ENCODE assay signal across 14 cellular contexts in the genomic region with DNA sequence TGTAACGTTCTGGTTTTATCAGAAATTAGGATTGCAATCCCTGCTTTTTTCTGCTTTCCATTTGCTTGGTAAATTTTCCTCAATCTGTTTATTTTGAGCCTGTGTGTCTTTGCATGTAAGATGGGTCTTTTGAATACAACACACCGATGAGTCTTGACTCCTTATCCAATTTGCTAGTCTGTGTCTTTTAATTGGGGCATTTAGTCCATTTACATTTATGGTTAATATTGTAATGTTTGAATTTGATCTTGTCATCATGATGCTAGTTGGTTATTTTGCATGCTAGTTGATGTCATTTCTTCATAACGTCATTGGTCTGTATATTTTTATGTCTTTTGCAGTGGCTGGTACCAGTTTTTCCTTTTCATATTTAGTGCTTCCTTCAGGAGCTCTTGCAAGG. TPM values are rescaled to one million over a fixed set of nuclear protein-coding genes. Genes with fewer than 3 reads are reported as not detected.
"Had no signal": no experiment of that assay in that cellular context is flagged by ENCODE, and none has a peak within 500 bp of the region (broad histone marks: within the 10 kb centered on the region; RNA-seq: fewer than 3 reads in every experiment).

No MANE protein-coding gene starts in this region.

RNA-seq across cellular contexts. Expression of a gene that starts 34.5 kb away (rescaled TPM):
- total RNA-seq: activated B cell treated with CpG ODN at 0.5 μM for 24 hours; activated CD4-positive, alpha-beta memory T cell treated with anti-CD3 and anti-CD28 coated beads for 36 hours; activated CD4-positive, alpha-beta memory T cell treated with anti-CD3 and anti-CD28 coated beads, Interleukin-2, amount 10 ng/mL, durations not matched to agents 7 days and 5 days; activated CD4-positive, alpha-beta T cell treated with anti-CD3 and anti-CD28 coated beads for 36 hours; activated CD4-positive, alpha-beta T cell treated with anti-CD3 and anti-CD28 coated beads, Interleukin-2, amount 10 ng/mL, durations not matched to agents 24 days and 14 days; activated CD4-positive, alpha-beta T cell treated with anti-CD3 and anti-CD28 coated beads, Interleukin-2, amount 10 ng/mL, durations not matched to agents 7 days and 5 days; activated CD8-positive, alpha-beta memory T cell treated with anti-CD3 and anti-CD28 coated beads for 36 hours; activated CD8-positive, alpha-beta memory T cell treated with anti-CD3 and anti-CD28 coated beads, Interleukin-2, amount 10 ng/mL, durations not matched to agents 7 days and 5 days; activated CD8-positive, alpha-beta T cell treated with anti-CD3 and anti-CD28 coated beads for 36 hours; activated CD8-positive, alpha-beta T cell treated with anti-CD3 and anti-CD28 coated beads, Interleukin-2, amount 10 ng/mL, durations not matched to agents 7 days and 5 days; T-helper 1 cell treated with Interleukin-12 subunit alpha and Interleukin-12 subunit beta and Interleukin-4 antibody, amounts not matched to agents 30 ng/mL and 1 ng/mL, for 36 hours; T-helper 17 cell; T-helper 2 cell treated with Interferon-gamma antibody and Interleukin-4, amounts not matched to agents 100 ng/mL and 5 ng/mL, for 36 hours; WTC11 had no signal
